ENCODE assay signal across 23 cellular contexts in the genomic region with DNA sequence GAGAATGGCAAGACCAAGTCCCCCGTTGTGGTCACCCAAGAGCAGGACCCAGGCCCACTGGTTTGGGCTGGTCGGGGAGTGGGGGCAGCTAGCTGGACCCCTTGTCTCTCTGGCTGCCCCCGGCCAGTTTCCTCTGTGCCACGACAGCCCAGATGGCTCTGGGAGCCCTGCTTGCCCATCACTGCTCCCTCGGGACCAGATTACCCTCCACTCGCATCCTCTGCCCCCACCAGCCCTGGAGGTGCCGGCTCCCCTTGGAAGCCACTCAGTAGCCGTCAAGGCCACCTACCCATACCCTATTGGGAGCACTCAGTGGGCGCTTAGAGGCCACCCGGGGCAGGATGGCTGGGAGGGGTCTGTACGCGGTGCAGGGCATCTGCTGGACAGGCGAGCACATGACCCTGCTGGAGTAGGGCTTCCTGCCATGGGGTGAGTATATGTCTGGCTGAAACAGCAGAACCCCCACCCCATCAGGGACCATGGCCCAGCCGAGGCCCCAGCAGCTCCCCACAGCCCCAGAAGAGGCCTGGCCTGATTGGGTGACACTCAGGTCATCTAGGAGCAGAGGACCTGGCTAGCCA.
"Had no signal": no experiment of that assay in that cellular context is flagged by ENCODE, and none has a peak within 500 bp of the region (broad histone marks: within the 10 kb centered on the region; RNA-seq: fewer than 3 reads in every experiment).

No MANE protein-coding gene starts in this region.

- H3K27ac Mint-ChIP-seq: activated B cell treated with CpG ODN at 0.5 μM for 24 hours; activated CD4-positive, alpha-beta memory T cell treated with anti-CD3 and anti-CD28 coated beads for 36 hours; activated CD4-positive, alpha-beta T cell treated with anti-CD3 and anti-CD28 coated beads, Interleukin-2, amount 10 ng/mL, durations not matched to agents 24 days and 14 days; activated naive CD8-positive, alpha-beta T cell treated with anti-CD3 and anti-CD28 coated beads, Interleukin-2, amount 10 ng/mL, durations not matched to agents 7 days and 5 days; T-helper 17 cell had no signal

- H3K4me1 ChIP-seq: adrenal gland, Peyer's patch had no signal

- H3K4me1 Mint-ChIP-seq: activated B cell treated with CpG ODN at 0.5 μM for 24 hours; activated CD4-positive, alpha-beta T cell treated with anti-CD3 and anti-CD28 coated beads, Interleukin-2, amount 10 ng/mL, durations not matched to agents 24 days and 14 days; activated naive CD8-positive, alpha-beta T cell treated with anti-CD3 and anti-CD28 coated beads, Interleukin-2, amount 10 ng/mL, durations not matched to agents 7 days and 5 days had no signal

- H3K4me3 ChIP-seq: adrenal gland, Peyer's patch had no signal

- H3K27me3 Mint-ChIP-seq: activated B cell treated with CpG ODN at 0.5 μM for 24 hours; activated CD4-positive, alpha-beta T cell treated with anti-CD3 and anti-CD28 coated beads, Interleukin-2, amount 10 ng/mL, durations not matched to agents 24 days and 14 days; activated naive CD8-positive, alpha-beta T cell treated with anti-CD3 and anti-CD28 coated beads, Interleukin-2, amount 10 ng/mL, durations not matched to agents 7 days and 5 days had no signal

- H3K4me3 Mint-ChIP-seq: activated B cell treated with CpG ODN at 0.5 μM for 24 hours; activated CD4-positive, alpha-beta memory T cell treated with anti-CD3 and anti-CD28 coated beads for 36 hours; activated CD4-positive, alpha-beta T cell treated with anti-CD3 and anti-CD28 coated beads, Interleukin-2, amount 10 ng/mL, durations not matched to agents 24 days and 14 days; activated naive CD8-positive, alpha-beta T cell treated with anti-CD3 and anti-CD28 coated beads, Interleukin-2, amount 10 ng/mL, durations not matched to agents 7 days and 5 days; activated T-cell treated with anti-CD3 and anti-CD28 coated beads, Interleukin-2, amount 50 U/mL, for 4 hours; T-helper 17 cell had no signal

- H3K9me3 ChIP-seq: adrenal gland had no signal

- ATAC-seq: activated T-cell treated with anti-CD3 and anti-CD28 coated beads, Interleukin-2, amount 50 U/mL, for 4 hours; T-helper 17 cell had no signal

- H3K36me3 Mint-ChIP-seq: activated CD4-positive, alpha-beta memory T cell treated with anti-CD3 and anti-CD28 coated beads for 36 hours; activated naive CD8-positive, alpha-beta T cell treated with anti-CD3 and anti-CD28 coated beads, Interleukin-2, amount 10 ng/mL, durations not matched to agents 7 days and 5 days had no signal

- H3K27ac ChIP-seq: adrenal gland, Peyer's patch, RWPE1 had no signal

- H3K9me3 Mint-ChIP-seq: activated B cell treated with CpG ODN at 0.5 μM for 24 hours; activated CD4-positive, alpha-beta memory T cell treated with anti-CD3 and anti-CD28 coated beads for 36 hours; activated T-cell treated with anti-CD3 and anti-CD28 coated beads, Interleukin-2, amount 50 U/mL, for 4 hours had no signal

- DNase-seq: activated B cell treated with CpG ODN at 0.5 μM for 24 hours; activated CD4-positive, alpha-beta memory T cell treated with anti-CD3 and anti-CD28 coated beads for 36 hours; activated CD4-positive, alpha-beta T cell treated with anti-CD3 and anti-CD28 coated beads for 1 hour; activated CD4-positive, alpha-beta T cell treated with anti-CD3 and anti-CD28 coated beads, Interleukin-2, amount 10 ng/mL, durations not matched to agents 24 days and 14 days; activated CD8-positive, alpha-beta memory T cell treated with anti-CD3 and anti-CD28 coated beads for 24 hours; activated gamma-delta T cell treated with Interleukin-2 at 50 U/mL for 16 hours; activated naive CD8-positive, alpha-beta T cell treated with anti-CD3 and anti-CD28 coated beads, Interleukin-2, amount 10 ng/mL, durations not matched to agents 7 days and 5 days; activated T-cell treated with anti-CD3 and anti-CD28 coated beads, Interleukin-2, amount 50 U/mL, for 4 hours; anterior cingulate cortex; IMR-90; Kasumi-1; KBM-7; NCI-H1105 treated with DMSO at 0.1 percent for 48 hours; NCI-H1436 treated with DMSO at 0.1 percent for 48 hours; NCI-H187; NCI-H2081; NCI-H510A treated with DMSO at 0.1 percent for 48 hours; SIG-M5; T-helper 17 cell; T-helper 9 cell had no signal

- H3K36me3 ChIP-seq: Peyer's patch had no signal

- H3K27me3 ChIP-seq: adrenal gland, Peyer's patch had no signal
